1 cellular context compared by ENCODE assay signal in the genomic region with DNA sequence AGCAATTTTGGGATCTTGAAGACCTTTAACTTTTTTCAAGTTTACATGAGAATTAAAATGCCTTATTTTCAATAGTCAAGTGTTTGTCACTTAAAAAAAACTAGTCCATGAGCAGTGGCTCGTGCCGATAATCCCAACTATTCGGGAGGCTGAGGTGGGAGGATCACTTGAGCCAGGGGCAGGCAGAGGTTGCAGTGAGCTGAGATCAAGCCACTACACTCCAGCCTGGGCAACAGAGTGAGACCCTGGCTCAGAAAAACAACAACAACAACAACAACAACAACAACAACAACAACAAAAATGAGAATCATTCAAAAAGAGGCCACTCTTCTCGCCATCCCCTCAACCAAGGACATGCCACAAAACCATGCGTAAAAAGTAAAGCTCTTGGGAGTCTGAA.
TF ChIP-seq lines count a peak whose summit lies in the region.

No MANE protein-coding gene starts in this region.

TF ChIP-seq in GM12878, 131 proteins besides CTCF, POLR2A, EP300 and RAD21:
- no peak for TF ChIP-seq ZNF687 (IDR thresholded peaks at IDR 0.05)
- TF ChIP-seq BRCA1 (IDR thresholded peaks at IDR 0.05; ENCODE audit: low read depth, low read length) = no peak
- TF ChIP-seq USF1 (IDR thresholded peaks at IDR 0.05; ENCODE audit: borderline replicate concordance, extremely low read length, insufficient read depth, low read depth, low read length) = no peak
- TF ChIP-seq POLR2AphosphoS5 (IDR thresholded peaks at IDR 0.05; ENCODE audit: low read length) = no peak
- no peak for TF ChIP-seq SREBF2 (IDR thresholded peaks at IDR 0.05; ENCODE audit: low read length)
- TF ChIP-seq CHD4 (IDR thresholded peaks at IDR 0.05) = no peak
- no peak for TF ChIP-seq FOXM1 (IDR thresholded peaks at IDR 0.05; ENCODE audit: low read depth, low read length)
- TF ChIP-seq KLF5 (IDR thresholded peaks at IDR 0.05; ENCODE audit: partially characterized antibody) = no peak
- TF ChIP-seq ZBED1 (IDR thresholded peaks at IDR 0.05; ENCODE audit: borderline replicate concordance) = no peak
- no peak for TF ChIP-seq CHD1 (IDR thresholded peaks at IDR 0.05; ENCODE audit: low read depth, low read length)
- TF ChIP-seq, protein P1, sequence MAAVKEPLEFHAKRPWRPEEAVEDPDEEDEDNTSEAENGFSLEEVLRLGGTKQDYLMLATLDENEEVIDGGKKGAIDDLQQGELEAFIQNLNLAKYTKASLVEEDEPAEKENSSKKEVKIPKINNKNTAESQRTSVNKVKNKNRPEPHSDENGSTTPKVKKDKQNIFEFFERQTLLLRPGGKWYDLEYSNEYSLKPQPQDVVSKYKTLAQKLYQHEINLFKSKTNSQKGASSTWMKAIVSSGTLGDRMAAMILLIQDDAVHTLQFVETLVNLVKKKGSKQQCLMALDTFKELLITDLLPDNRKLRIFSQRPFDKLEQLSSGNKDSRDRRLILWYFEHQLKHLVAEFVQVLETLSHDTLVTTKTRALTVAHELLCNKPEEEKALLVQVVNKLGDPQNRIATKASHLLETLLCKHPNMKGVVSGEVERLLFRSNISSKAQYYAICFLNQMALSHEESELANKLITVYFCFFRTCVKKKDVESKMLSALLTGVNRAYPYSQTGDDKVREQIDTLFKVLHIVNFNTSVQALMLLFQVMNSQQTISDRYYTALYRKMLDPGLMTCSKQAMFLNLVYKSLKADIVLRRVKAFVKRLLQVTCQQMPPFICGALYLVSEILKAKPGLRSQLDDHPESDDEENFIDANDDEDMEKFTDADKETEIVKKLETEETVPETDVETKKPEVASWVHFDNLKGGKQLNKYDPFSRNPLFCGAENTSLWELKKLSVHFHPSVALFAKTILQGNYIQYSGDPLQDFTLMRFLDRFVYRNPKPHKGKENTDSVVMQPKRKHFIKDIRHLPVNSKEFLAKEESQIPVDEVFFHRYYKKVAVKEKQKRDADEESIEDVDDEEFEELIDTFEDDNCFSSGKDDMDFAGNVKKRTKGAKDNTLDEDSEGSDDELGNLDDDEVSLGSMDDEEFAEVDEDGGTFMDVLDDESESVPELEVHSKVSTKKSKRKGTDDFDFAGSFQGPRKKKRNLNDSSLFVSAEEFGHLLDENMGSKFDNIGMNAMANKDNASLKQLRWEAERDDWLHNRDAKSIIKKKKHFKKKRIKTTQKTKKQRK (IDR thresholded peaks at IDR 0.05; ENCODE audit: low read depth, low read length) = no peak
- no peak for TF ChIP-seq ZNF274 (IDR thresholded peaks at IDR 0.05; ENCODE audit: insufficient read depth, insufficient read length)
- no peak for TF ChIP-seq CUX1 (IDR thresholded peaks at IDR 0.05; ENCODE audit: insufficient replicate concordance, low read depth, low read length)
- no peak for TF ChIP-seq ZNF24 (IDR thresholded peaks at IDR 0.05)
- TF ChIP-seq SUZ12 (IDR thresholded peaks at IDR 0.05; ENCODE audit: unreplicated experiment) = no peak
- no peak for TF ChIP-seq PAX5 (IDR thresholded peaks at IDR 0.05; ENCODE audit: borderline replicate concordance, low read depth, low read length)
- TF ChIP-seq REST (IDR thresholded peaks at IDR 0.05; ENCODE audit: low read depth, low read length) = no peak
- TF ChIP-seq NFYA (IDR thresholded peaks at IDR 0.05; ENCODE audit: borderline replicate concordance, low read depth, low read length) = no peak
- no peak for TF ChIP-seq ESRRA (IDR thresholded peaks at IDR 0.05; ENCODE audit: low read length)
- TF ChIP-seq MXI1 (IDR thresholded peaks at IDR 0.05; ENCODE audit: low read depth, low read length) = no peak
